ENCODE assay signal across 15 cellular contexts in the genomic region with DNA sequence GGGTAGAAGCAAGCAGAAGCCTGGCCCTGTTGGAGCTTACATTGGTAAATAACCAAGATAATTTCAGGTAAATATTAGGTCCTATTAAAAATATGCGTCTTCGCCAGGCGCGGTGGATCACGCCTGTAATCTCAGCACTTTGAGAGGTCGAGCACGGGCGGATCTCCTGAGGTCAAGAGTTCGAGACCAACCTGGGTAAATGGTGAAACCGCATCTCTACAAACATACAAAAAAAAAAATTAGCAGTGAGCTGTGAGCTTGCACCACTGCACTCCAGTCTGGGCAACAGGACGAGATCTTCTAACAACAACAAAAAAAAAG. TPM values are rescaled to one million over a fixed set of nuclear protein-coding genes. Genes with fewer than 3 reads are reported as not detected.
DNase-seq lines count a peak whose midpoint lies in the region; ATAC-seq and TF ChIP-seq lines count a peak whose summit lies in the region.
"Had no signal": no experiment of that assay in that cellular context is flagged by ENCODE, and none has a peak within 500 bp of the region (broad histone marks: within the 10 kb centered on the region; RNA-seq: fewer than 3 reads in every experiment).

No MANE protein-coding gene starts in this region.

- WGBS in SK-N-SH (ENCODE audit: low lambda C conversion rate) = 80% methylated on average over 10 of the region's 11 CpGs

- BruUV-seq in Calu3 (replicated peaks; lab: Mats Ljungman, UMichigan) = TSS peak; percentile 77

- no peaks in the 10 kb centered on the region for H3F3A ChIP-seq in SK-N-SH (replicated peaks; ENCODE audit: insufficient read depth)

- H4K20me1 ChIP-seq in SK-N-SH (ENCODE audit: insufficient read depth) = no peaks in the 10 kb centered on the region

- H3K4me3 ChIP-seq in WERI-Rb-1 (ENCODE audit: low read depth, low read length) (no peak overlapping the region), SK-N-SH (ENCODE audit: low read depth in 2 of 2, low read length in 1 of 2) (peak overlapping the region in 1 of 2 experiments; percentile 58; a peak in 2 of 4 replicates)
- H3K4me3 ChIP-seq: K562, SK-N-MC had no signal

- CTCF ChIA-PET in Calu3 (lab: Charles Lee) = interaction anchor here (0.6 kb wide), 1 partner anchor 613 kb away, joined by 3 read pairs; no protein-coding TSS in a partner anchor
- CTCF ChIA-PET in SK-N-SH (lab: Yijun Ruan, JAX) = interaction anchor here (0.7 kb wide), 1 partner anchor 147 kb away, joined by 3 read pairs; no protein-coding TSS in a partner anchor

- H2AFZ ChIP-seq in SK-N-SH (ENCODE audit: low read depth) = no peak overlapping the region

- no peak overlapping the region for H3K9ac ChIP-seq in SK-N-SH

- H3K27me3 Mint-ChIP-seq in Calu3 (ENCODE audit: unreplicated experiment) (peaks cover 35% of the 10 kb centered on the region), glutamatergic neuron (ENCODE audit: unreplicated experiment) (peaks cover 6% of the 10 kb centered on the region), neural crest cell (ENCODE audit: low read depth) (peaks cover 61% of the 10 kb centered on the region)
- H3K27me3 Mint-ChIP-seq in stimulated activated memory B cell treated with anti-CD40 and anti-IgM and Interleukin-4, amounts not matched to agents 10 μg/mL and 1 μg/mL and 100 μg/mL, for 72 hours = peaks cover 78% of the 10 kb centered on the region

- TF ChIP-seq RAD21 in SK-N-SH (IDR thresholded peaks at IDR 0.05; ENCODE audit: low read length) = no peak

- H3K4me3 Mint-ChIP-seq in Calu3 (ENCODE audit: low read depth, unreplicated experiment) = peak overlapping the region; percentile 75
- H3K4me3 Mint-ChIP-seq in glutamatergic neuron (ENCODE audit: unreplicated experiment) = peak overlapping the region; percentile 88
- peak overlapping the region; percentile 80 for H3K4me3 Mint-ChIP-seq in neural crest cell
- H3K4me3 Mint-ChIP-seq in stimulated activated memory B cell treated with anti-CD40 and anti-IgM and Interleukin-4, amounts not matched to agents 10 μg/mL and 1 μg/mL and 100 μg/mL, for 72 hours = no peak overlapping the region

- no peak for TF ChIP-seq EP300 in SK-N-SH (IDR thresholded peaks at IDR 0.05; ENCODE audit: borderline replicate concordance in 1 of 2, low read depth in 1 of 2, low read length in 1 of 2)

- POLR2A ChIA-PET in SK-N-SH (lab: Yijun Ruan, JAX) = no interaction called here

- H3K9me3 Mint-ChIP-seq in Calu3 (ENCODE audit: low read depth, unreplicated experiment) (no peaks in the 10 kb centered on the region), glutamatergic neuron (ENCODE audit: unreplicated experiment) (peaks cover 13% of the 10 kb centered on the region), neural crest cell (no peaks in the 10 kb centered on the region)
- no peaks in the 10 kb centered on the region for H3K9me3 Mint-ChIP-seq in stimulated activated memory B cell treated with anti-CD40 and anti-IgM and Interleukin-4, amounts not matched to agents 10 μg/mL and 1 μg/mL and 100 μg/mL, for 72 hours

- peaks cover 16% of the 10 kb centered on the region for H3K36me3 Mint-ChIP-seq in Calu3 (ENCODE audit: insufficient read depth, unreplicated experiment)
- H3K36me3 Mint-ChIP-seq in glutamatergic neuron (ENCODE audit: unreplicated experiment) = no peaks in the 10 kb centered on the region
- H3K36me3 Mint-ChIP-seq in neural crest cell (ENCODE audit: low read depth) = peaks cover 3% of the 10 kb centered on the region
- no peaks in the 10 kb centered on the region for H3K36me3 Mint-ChIP-seq in stimulated activated memory B cell treated with anti-CD40 and anti-IgM and Interleukin-4, amounts not matched to agents 10 μg/mL and 1 μg/mL and 100 μg/mL, for 72 hours

- ATAC-seq in GM21717 (IDR thresholded peaks at IDR 0.05; ENCODE audit: unreplicated experiment) = no peak
- no peak for ATAC-seq in stimulated activated memory B cell treated with anti-CD40 and anti-IgM and Interleukin-4, amounts not matched to agents 10 μg/mL and 1 μg/mL and 100 μg/mL, for 72 hours
- ATAC-seq: gastroesophageal sphincter, K562 had no signal

- no peaks in the 10 kb centered on the region for H3K9me2 ChIP-seq in SK-N-SH

- H3K36me3 ChIP-seq in WERI-Rb-1 (peaks cover 34% of the 10 kb centered on the region), SK-N-SH (replicated peaks in 1 of 2; ENCODE audit: control insufficient read depth in 1 of 2, insufficient read depth in 2 of 2, low read length in 1 of 2) (no peaks in the 10 kb centered on the region)
- H3K36me3 ChIP-seq: gastroesophageal sphincter, left ventricle myocardium inferior had no signal

- TF ChIP-seq CTCF in Calu3 (IDR thresholded peaks at IDR 0.05; ENCODE audit: unreplicated experiment) (no peak), WERI-Rb-1 (IDR thresholded peaks at IDR 0.05; ENCODE audit: low read depth, low read length) (no peak), glutamatergic neuron (IDR thresholded peaks at IDR 0.05; ENCODE audit: partially characterized antibody, unreplicated experiment) (no peak), neural crest cell (conservative IDR thresholded peaks at IDR 0.05) (no peak), SK-N-SH (IDR thresholded peaks at IDR 0.05) (no peak)

- H3K4me1 ChIP-seq in SK-N-SH (ENCODE audit: control insufficient read depth in 1 of 2, insufficient read depth in 2 of 2, low read depth in 1 of 2, low read length in 1 of 2) = peaks cover 0 to 7% of the 10 kb centered on the region in 2 experiments; a peak in 1 of 4 replicates

- DNase-seq in Calu3 = no peak
- no peak for DNase-seq in WERI-Rb-1
- no peak for DNase-seq in glutamatergic neuron
- no peak for DNase-seq in neural crest cell (ENCODE audit: low read depth, low spot score)
- DNase-seq in SK-N-SH = no peak
- DNase-seq in NCI-H1105 (lab: John Stamatoyannopoulos, UW) = no peak
- DNase-seq: left ventricle myocardium inferior; stimulated activated CD4-positive, alpha-beta T cell treated with anti-CD3 and anti-CD28 coated beads, Interleukin-4, amount 100 ng/mL, for 24 hours had no signal

- no peaks in the 10 kb centered on the region for H3K9me3 ChIP-seq in WERI-Rb-1 (ENCODE audit: severe bottlenecking)
- H3K9me3 ChIP-seq in SK-N-SH = no peaks in the 10 kb centered on the region
- H3K9me3 ChIP-seq: left ventricle myocardium inferior had no signal

- no peak overlapping the region for H3K4me2 ChIP-seq in SK-N-SH

- intact Hi-C loops in Calu3 (cut with micrococcal nuclease; ENCODE audit: unreplicated experiment) = no loop called here

- H3K27ac ChIP-seq in WERI-Rb-1 (peak overlapping the region; percentile 21; the same call in 1 of the 2 replicates), SK-N-SH (ENCODE audit: low read depth in 2 of 2, low read length in 1 of 2) (peak overlapping the region in 1 of 2 experiments; percentile 39; a peak in 1 of 4 replicates)
- H3K27ac ChIP-seq: gastroesophageal sphincter, left ventricle myocardium inferior, SK-N-MC had no signal

- H3K79me2 ChIP-seq in SK-N-SH (ENCODE audit: insufficient read depth) = peaks cover 10% of the 10 kb centered on the region; the same call in 1 of the 2 replicates

- H3K27me3 ChIP-seq in WERI-Rb-1 (ENCODE audit: insufficient read depth, low read depth, severe bottlenecking) = no peaks in the 10 kb centered on the region
- no peaks in the 10 kb centered on the region for H3K27me3 ChIP-seq in SK-N-SH (ENCODE audit: insufficient read depth)

- H3K27ac Mint-ChIP-seq in Calu3 (ENCODE audit: unreplicated experiment) (peak overlapping the region; percentile 92), glutamatergic neuron (ENCODE audit: unreplicated experiment) (peak overlapping the region; percentile 70), neural crest cell (ENCODE audit: unreplicated experiment) (no peak overlapping the region)
- H3K27ac Mint-ChIP-seq in stimulated activated memory B cell treated with anti-CD40 and anti-IgM and Interleukin-4, amounts not matched to agents 10 μg/mL and 1 μg/mL and 100 μg/mL, for 72 hours = no peak overlapping the region

- no peaks in the 10 kb centered on the region for H3K4me1 Mint-ChIP-seq in Calu3 (ENCODE audit: low read depth, unreplicated experiment)
- H3K4me1 Mint-ChIP-seq in glutamatergic neuron (ENCODE audit: low read depth, unreplicated experiment) = peaks cover 23% of the 10 kb centered on the region
- peaks cover 4% of the 10 kb centered on the region for H3K4me1 Mint-ChIP-seq in neural crest cell
- no peaks in the 10 kb centered on the region for H3K4me1 Mint-ChIP-seq in stimulated activated memory B cell treated with anti-CD40 and anti-IgM and Interleukin-4, amounts not matched to agents 10 μg/mL and 1 μg/mL and 100 μg/mL, for 72 hours

TF ChIP-seq in SK-N-SH, 30 proteins besides CTCF, POLR2A, EP300 and RAD21 (continues in another document):
- TF ChIP-seq SIN3A (IDR thresholded peaks at IDR 0.05; ENCODE audit: borderline replicate concordance, low read depth, low read length) (no peak), EZH2phosphoT487 (IDR thresholded peaks at IDR 0.05; ENCODE audit: borderline replicate concordance, low read depth) (no peak), FOXJ3 (CRISPR knock-in tag; IDR thresholded peaks at IDR 0.05) (no peak), ELF1 (IDR thresholded peaks at IDR 0.05) (no peak), MXI1 (IDR thresholded peaks at IDR 0.05; ENCODE audit: low read depth, low read length) (no peak)
- TF ChIP-seq, protein P1, sequence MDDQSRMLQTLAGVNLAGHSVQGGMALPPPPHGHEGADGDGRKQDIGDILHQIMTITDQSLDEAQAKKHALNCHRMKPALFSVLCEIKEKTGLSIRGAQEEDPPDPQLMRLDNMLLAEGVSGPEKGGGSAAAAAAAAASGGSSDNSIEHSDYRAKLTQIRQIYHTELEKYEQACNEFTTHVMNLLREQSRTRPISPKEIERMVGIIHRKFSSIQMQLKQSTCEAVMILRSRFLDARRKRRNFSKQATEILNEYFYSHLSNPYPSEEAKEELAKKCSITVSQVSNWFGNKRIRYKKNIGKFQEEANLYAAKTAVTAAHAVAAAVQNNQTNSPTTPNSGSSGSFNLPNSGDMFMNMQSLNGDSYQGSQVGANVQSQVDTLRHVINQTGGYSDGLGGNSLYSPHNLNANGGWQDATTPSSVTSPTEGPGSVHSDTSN (IDR thresholded peaks at IDR 0.05) = no peak

RNA-seq across cellular contexts. Expression of a gene that starts 0.5 kb away (rescaled TPM):
- total RNA-seq in Calu3 (2022) (7.9 and 9.1 TPM in 2 replicates), glutamatergic neuron (ENCODE audit: unreplicated experiment) (79.5 TPM), neural crest cell (6.3 and 7.3 TPM in 2 replicates)
- polyA plus RNA-seq in SK-N-SH (2012; rRNA removed) = 3.9 and 4.1 TPM in 2 replicates
- 2.2 and 2.3 TPM in 2 replicates for polyA plus RNA-seq in SK-N-SH (2012; cell fraction: cytosol; rRNA removed)
- polyA plus RNA-seq in SK-N-SH (2012; cell fraction: nucleus; rRNA removed) = 25.0 and 44.6 TPM in 2 replicates
- total RNA-seq: dermis blood vessel endothelial cell had no signal

RNA-seq across cellular contexts. Expression of a gene that starts 29.0 kb away (rescaled TPM):
- not detected in 2 replicates for total RNA-seq in Calu3 (2022)
- not detected for total RNA-seq in glutamatergic neuron (ENCODE audit: unreplicated experiment)
- not detected in 2 replicates for total RNA-seq in neural crest cell
- polyA plus RNA-seq in SK-N-SH (2012; rRNA removed) = not detected in 2 replicates
- not detected in 2 replicates for polyA plus RNA-seq in SK-N-SH (2012; cell fraction: cytosol; rRNA removed)
- not detected in 2 replicates for polyA plus RNA-seq in SK-N-SH (2012; cell fraction: nucleus; rRNA removed)
- total RNA-seq: dermis blood vessel endothelial cell, gastroesophageal sphincter, H4, K562, left ventricle myocardium inferior had no signal
- polyA plus RNA-seq: K562 had no signal

RNA-seq across cellular contexts. Expression of a gene that starts 50.7 kb away (rescaled TPM):
- total RNA-seq in Calu3 (2022) (2.2 and 2.3 TPM in 2 replicates), glutamatergic neuron (ENCODE audit: unreplicated experiment) (0.96 TPM), neural crest cell (1.5 and 2.3 TPM in 2 replicates)
- 0.41 and 0.46 TPM in 2 replicates for polyA plus RNA-seq in SK-N-SH (2012; rRNA removed)
- polyA plus RNA-seq in SK-N-SH (2012; cell fraction: cytosol; rRNA removed) = 0.63 and 0.86 TPM in 2 replicates
- polyA plus RNA-seq in SK-N-SH (2012; cell fraction: nucleus; rRNA removed) = 0.90 and 0.91 TPM in 2 replicates
- total RNA-seq: K562 had no signal

Comparison
In these comparisons a context has a peak if more than half of its experiments do, and no peak if none do; other contexts are left out.
1. H3K27ac Mint-ChIP-seq: peak in Calu3 (single experiment) and glutamatergic neuron (single experiment); none in neural crest cell (single experiment) and stimulated activated memory B cell treated with anti-CD40 and anti-IgM and Interleukin-4, amounts not matched to agents 10 μg/mL and 1 μg/mL and 100 μg/mL, for 72 hours (single experiment).